8 cellular contexts compared by ENCODE assay signal in genomic region chr3:169668957-169669681, GRCh38. TPM values are rescaled to one million over a fixed set of nuclear protein-coding genes. Genes with fewer than 3 reads are reported as not detected.
DNase-seq lines count a peak whose midpoint lies in the region; ATAC-seq lines count a peak whose summit lies in the region.

No MANE protein-coding gene starts in this region.

- peaks cover 7 to 17% of the 10 kb centered on the region in 2 donors for H3K4me1 ChIP-seq in neuronal stem cell (ENCODE audit: control insufficient read depth in 2 of 2, insufficient read depth in 1 of 2, low read depth in 1 of 2, low read length in 2 of 2)

- H4K8ac ChIP-seq in neuronal stem cell (ENCODE audit: low read depth, low read length), result no peak overlapping the region

- no peaks in the 10 kb centered on the region for H3K36me3 ChIP-seq in neuronal stem cell (replicated peaks in 1 of 2; ENCODE audit: control insufficient read depth in 2 of 2, insufficient read depth in 2 of 2, low read length in 2 of 2)

- H3K9ac ChIP-seq in neuronal stem cell (ENCODE audit: low read depth, low read length, poor library complexity), result no peak overlapping the region

- H2BK12ac ChIP-seq in neuronal stem cell (ENCODE audit: low read length), result no peak overlapping the region

- no peak overlapping the region for H2AK5ac ChIP-seq in neuronal stem cell (ENCODE audit: low read depth, low read length)

- H3K18ac ChIP-seq in neuronal stem cell (ENCODE audit: low read length), result no peak overlapping the region

- no peak overlapping the region for H3K14ac ChIP-seq in neuronal stem cell (ENCODE audit: low read length)

- H3K79me1 ChIP-seq in neuronal stem cell (ENCODE audit: low read depth, low read length), result no peaks in the 10 kb centered on the region

- H3K27ac ChIP-seq in neuronal stem cell (replicated peaks; ENCODE audit: low read length), result no peak overlapping the region

- H2AFZ ChIP-seq in neuronal stem cell (ENCODE audit: low read length), result peak overlapping the region; percentile 95

- ATAC-seq in GM19438 (IDR thresholded peaks at IDR 0.05; ENCODE audit: low read depth, unreplicated experiment) (peak; percentile 86), HG03354 (IDR thresholded peaks at IDR 0.05; ENCODE audit: poor library complexity, severe bottlenecking, unreplicated experiment) (peak; percentile 89)

- peak overlapping the region; percentile 93 for H3K4me2 ChIP-seq in neuronal stem cell (ENCODE audit: insufficient read depth, low read length, poor library complexity, severe bottlenecking)

- no peak overlapping the region for H3K4ac ChIP-seq in neuronal stem cell (ENCODE audit: low read length)

- H2BK5ac ChIP-seq in neuronal stem cell (ENCODE audit: low read length), result peak overlapping the region; percentile 55

- peak overlapping the region; percentile 36 to 76 for H3K4me3 ChIP-seq in neuronal stem cell (ENCODE audit: low read length in 2 of 2)

- no peak overlapping the region for H2BK120ac ChIP-seq in neuronal stem cell (ENCODE audit: low read depth, low read length)

- WGBS in neuronal stem cell (ENCODE audit: extremely low coverage in 2 of 2, insufficient read length in 2 of 2, insufficient replicate concordance in 1 of 2), 2 donors, result no CpG with 5 or more reads among the region's 45 CpGs

- peak overlapping the region; percentile 9 for H2BK15ac ChIP-seq in neuronal stem cell (ENCODE audit: low read length)

- no peak overlapping the region for H3K23ac ChIP-seq in neuronal stem cell (ENCODE audit: low read depth, low read length, poor library complexity)

- peaks cover 0 to 10% of the 10 kb centered on the region in 2 donors for H3K9me3 ChIP-seq in neuronal stem cell (replicated peaks in 1 of 2; ENCODE audit: control insufficient read depth in 2 of 2, insufficient read depth in 1 of 2, low read depth in 1 of 2, low read length in 2 of 2)

- H4K91ac ChIP-seq in neuronal stem cell (ENCODE audit: low read depth, low read length, poor library complexity), result no peak overlapping the region

- peaks cover 7 to 68% (median 50%) of the 10 kb centered on the region in 3 experiments for H3K27me3 ChIP-seq in neuronal stem cell (ENCODE audit: control insufficient read depth in 3 of 3, insufficient read depth in 3 of 3, low read depth in 1 of 3, low read length in 3 of 3)

- DNase-seq in Caki2 (ENCODE audit: low read depth) (peak; percentile 52), NCI-H460 (ENCODE audit: extremely low read depth, low read depth) (peak; percentile 45), globus pallidus (ENCODE audit: low spot score) (peak; percentile 62), neuronal stem cell (ENCODE audit: low spot score) (peak; percentile 59), COLO829 (ENCODE audit: low spot score) (no peak)
- peak; percentile 71 to 76 for DNase-seq in activated T-cell treated with anti-CD3 and anti-CD28 coated beads, Interleukin-2, amount 50 U/mL, for 48 hours

- in situ Hi-C loops in Caki2 (cut with HindIII; ENCODE audit: low pct_unique_long_range_greater_than_20kb, low sequenced_read_pairs), result no loop called here

RNA-seq across cellular contexts. Expression of gene MECOM, which starts 5.6 kb away (rescaled TPM):
- total RNA-seq in Caki2 (2014; rRNA removed; shearing (Covaris generic); ENCODE audit: low replicate concordance), result 1.1 and 3.6 TPM in 2 replicates
- 0.07 TPM in 1 of 2 replicates, not detected in the other for total RNA-seq in NCI-H460 (2014; rRNA removed; shearing (Covaris generic))
- 0.03 and 0.04 TPM in 2 replicates for polyA plus RNA-seq in NCI-H460 (2014; cell fraction: nucleus; rRNA removed)
- polyA plus RNA-seq in neuronal stem cell (2013, experiment 1 of 2), result 2.4 TPM
- 2.4 TPM for polyA plus RNA-seq in neuronal stem cell (2013, experiment 2 of 2)
